ENCODE assay signal across 22 cellular contexts in the genomic region with DNA sequence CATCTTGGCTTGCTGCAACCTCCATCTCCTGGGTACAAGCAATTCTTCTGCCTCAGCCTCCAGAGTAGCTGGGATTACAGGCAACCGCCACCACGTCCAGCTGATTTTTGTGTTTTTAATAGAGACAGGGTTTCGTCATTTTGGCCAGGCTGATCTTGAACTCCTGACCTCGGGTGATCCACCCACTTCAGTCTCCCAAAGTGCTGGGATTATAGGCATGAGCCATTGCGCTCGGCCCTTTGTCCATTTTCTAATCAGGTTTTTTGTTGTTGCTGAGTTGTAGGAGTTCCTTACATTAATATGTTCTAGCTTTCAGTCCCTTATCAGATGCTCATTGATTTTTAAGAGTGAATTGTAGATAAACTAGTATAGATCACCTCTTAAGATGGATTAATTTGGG. TPM values are rescaled to one million over a fixed set of nuclear protein-coding genes. Genes with fewer than 3 reads are reported as not detected.
DNase-seq lines count a peak whose midpoint lies in the region; ATAC-seq and TF ChIP-seq lines count a peak whose summit lies in the region.
"Had no signal": no experiment of that assay in that cellular context is flagged by ENCODE, and none has a peak within 500 bp of the region (broad histone marks: within the 10 kb centered on the region; RNA-seq: fewer than 3 reads in every experiment).

No MANE protein-coding gene starts in this region.

- TF ChIP-seq RAD21 in SK-N-SH (IDR thresholded peaks at IDR 0.05; ENCODE audit: low read length): no peak

- H3K4me1 ChIP-seq in SK-N-SH (ENCODE audit: control insufficient read depth in 1 of 2, insufficient read depth in 2 of 2, low read depth in 1 of 2, low read length in 1 of 2) (no peaks in the 10 kb centered on the region), endodermal cell (ENCODE audit: control insufficient read depth, insufficient read depth, low read length) (no peaks in the 10 kb centered on the region)

- no peak for TF ChIP-seq EP300 in SK-N-SH (IDR thresholded peaks at IDR 0.05; ENCODE audit: borderline replicate concordance in 1 of 2, low read depth in 1 of 2, low read length in 1 of 2)

- H3K27ac ChIP-seq in SK-N-SH (ENCODE audit: low read depth in 2 of 2, low read length in 1 of 2) (no peak overlapping the region), endodermal cell (ENCODE audit: low read depth, low read length) (no peak overlapping the region)
- H3K27ac ChIP-seq: 22Rv1, A549, C4-2B had no signal

- H3K27ac Mint-ChIP-seq in natural killer cell (peak overlapping the region; percentile 66 to 70), endodermal cell (peak overlapping the region; percentile 40)
- no peak overlapping the region for H3K27ac Mint-ChIP-seq in natural killer cell treated with Interleukin-12 subunit alpha and Interleukin-12 subunit beta and Interleukin-15 and Interleukin-18, amount 100 ng/mL, for 72 hours

- H3K4me3 Mint-ChIP-seq in natural killer cell: no peak overlapping the region
- H3K4me3 Mint-ChIP-seq in natural killer cell treated with Interleukin-12 subunit alpha and Interleukin-12 subunit beta and Interleukin-15 and Interleukin-18, amount 100 ng/mL, for 72 hours: no peak overlapping the region
- no peak overlapping the region for H3K4me3 Mint-ChIP-seq in endodermal cell
- H3K4me3 Mint-ChIP-seq: CD4-positive, alpha-beta T cell had no signal

- ATAC-seq in SK-N-SH treated with all-trans-retinoic acid at 6 μM for 48 hours (no peak), natural killer cell (no peak)
- ATAC-seq in natural killer cell treated with Interleukin-12 subunit alpha and Interleukin-12 subunit beta and Interleukin-15 and Interleukin-18, amount 100 ng/mL, for 72 hours: no peak
- ATAC-seq: A549, HCT116, HepG2 had no signal

- peaks cover 3 to 15% of the 10 kb centered on the region in 2 experiments for H3K36me3 ChIP-seq in SK-N-SH (replicated peaks in 1 of 2; ENCODE audit: control insufficient read depth in 1 of 2, insufficient read depth in 2 of 2, low read length in 1 of 2)
- H3K36me3 ChIP-seq in endodermal cell (ENCODE audit: control insufficient read depth, insufficient read depth, low read length): peaks cover 25% of the 10 kb centered on the region

- H3K36me3 Mint-ChIP-seq in natural killer cell (no peaks in the 10 kb centered on the region), endodermal cell (ENCODE audit: low read depth) (peaks cover 21% of the 10 kb centered on the region)
- H3K36me3 Mint-ChIP-seq in natural killer cell treated with Interleukin-12 subunit alpha and Interleukin-12 subunit beta and Interleukin-15 and Interleukin-18, amount 100 ng/mL, for 72 hours: peaks cover 4% of the 10 kb centered on the region

- DNase-seq in SK-N-SH: no peak
- no peak for DNase-seq in natural killer cell
- no peak for DNase-seq in natural killer cell treated with Interleukin-12 subunit alpha and Interleukin-12 subunit beta and Interleukin-15 and Interleukin-18, amount 100 ng/mL, for 72 hours (ENCODE audit: low spot score)
- DNase-seq in endodermal cell: no peak
- DNase-seq in SW480 (ENCODE audit: low spot score): no peak
- DNase-seq in stimulated activated naive CD4-positive, alpha-beta T cell (lab: John Stamatoyannopoulos, UW): no peak
- no peak for DNase-seq in activated CD8-positive, alpha-beta memory T cell treated with anti-CD3 and anti-CD28 coated beads for 24 hours
- DNase-seq: AML-193; CD4-positive, alpha-beta T cell; DMS153; DMS79; GDM1; GOT3; H7 had no signal

- H3K9me3 Mint-ChIP-seq in natural killer cell: no peaks in the 10 kb centered on the region
- no peaks in the 10 kb centered on the region for H3K9me3 Mint-ChIP-seq in natural killer cell treated with Interleukin-12 subunit alpha and Interleukin-12 subunit beta and Interleukin-15 and Interleukin-18, amount 100 ng/mL, for 72 hours
- H3K9me3 Mint-ChIP-seq in endodermal cell: no peaks in the 10 kb centered on the region
- H3K9me3 Mint-ChIP-seq: CD4-positive, alpha-beta T cell had no signal

- POLR2A ChIA-PET in SK-N-SH (lab: Yijun Ruan, JAX): no interaction called here

- H3K4me1 Mint-ChIP-seq in natural killer cell (peaks cover 65 to 70% of the 10 kb centered on the region in 2 donors), endodermal cell (peaks cover 6% of the 10 kb centered on the region)
- peaks cover 26 to 33% of the 10 kb centered on the region in 2 donors for H3K4me1 Mint-ChIP-seq in natural killer cell treated with Interleukin-12 subunit alpha and Interleukin-12 subunit beta and Interleukin-15 and Interleukin-18, amount 100 ng/mL, for 72 hours (ENCODE audit: low read depth in 2 of 2)

- no peak overlapping the region for H3K4me2 ChIP-seq in SK-N-SH
- H3K4me2 ChIP-seq: A549 had no signal

- no peaks in the 10 kb centered on the region for H3F3A ChIP-seq in SK-N-SH (replicated peaks; ENCODE audit: insufficient read depth)

- H3K79me2 ChIP-seq in SK-N-SH (ENCODE audit: insufficient read depth): peaks cover 99% of the 10 kb centered on the region

- H3K9me2 ChIP-seq in SK-N-SH: no peaks in the 10 kb centered on the region

- 93% methylated on average over 6 of the region's 6 CpGs for WGBS in SK-N-SH (ENCODE audit: low lambda C conversion rate)
- 94 to 96% methylated on average over 4 to 6 of the region's 6 CpGs for WGBS in endodermal cell (ENCODE audit: insufficient coverage in 1 of 2, insufficient read length in 1 of 2), 2 experiments

- no peak for TF ChIP-seq CTCF in SK-N-SH (IDR thresholded peaks at IDR 0.05)
- TF ChIP-seq CTCF in natural killer cell (IDR thresholded peaks at IDR 0.05): no peak
- TF ChIP-seq CTCF in endodermal cell (conservative IDR thresholded peaks at IDR 0.05): no peak

- H3K9ac ChIP-seq in SK-N-SH (no peak overlapping the region), endodermal cell (ENCODE audit: extremely low read depth, low read length, poor library complexity, severe bottlenecking) (no peak overlapping the region)

- H3K27me3 Mint-ChIP-seq in natural killer cell (ENCODE audit: low read depth in 2 of 2) (no peaks in the 10 kb centered on the region), endodermal cell (ENCODE audit: insufficient read depth) (no peaks in the 10 kb centered on the region)
- no peaks in the 10 kb centered on the region for H3K27me3 Mint-ChIP-seq in natural killer cell treated with Interleukin-12 subunit alpha and Interleukin-12 subunit beta and Interleukin-15 and Interleukin-18, amount 100 ng/mL, for 72 hours
- H3K27me3 Mint-ChIP-seq: CD4-positive, alpha-beta T cell had no signal

- intact Hi-C loops in natural killer cell (cut with micrococcal nuclease): no loop called here

- no peaks in the 10 kb centered on the region for H3K27me3 ChIP-seq in SK-N-SH (ENCODE audit: insufficient read depth)
- no peaks in the 10 kb centered on the region for H3K27me3 ChIP-seq in endodermal cell (ENCODE audit: control insufficient read depth, insufficient read depth, low read length, poor library complexity, severe bottlenecking)

- peaks cover 93% of the 10 kb centered on the region for H4K20me1 ChIP-seq in SK-N-SH (ENCODE audit: insufficient read depth)

- H2AFZ ChIP-seq in SK-N-SH (ENCODE audit: low read depth): no peak overlapping the region

- CTCF ChIA-PET in SK-N-SH (lab: Yijun Ruan, JAX): no interaction called here

- H3K4me3 ChIP-seq in SK-N-SH (ENCODE audit: low read depth in 2 of 2, low read length in 1 of 2) (no peak overlapping the region), endodermal cell (ENCODE audit: low read length) (no peak overlapping the region)
- H3K4me3 ChIP-seq: A549 had no signal

- H3K9me3 ChIP-seq in SK-N-SH: no peaks in the 10 kb centered on the region
- H3K9me3 ChIP-seq in endodermal cell (ENCODE audit: control insufficient read depth, low read length): no peaks in the 10 kb centered on the region
- H3K9me3 ChIP-seq: A549 had no signal

TF ChIP-seq in SK-N-SH treated with all-trans-retinoic acid at 6 μM for 48 hours, 23 proteins besides CTCF, POLR2A, EP300 and RAD21:
- TF ChIP-seq CSDC2 (CRISPR knock-in tag; IDR thresholded peaks at IDR 0.05): no peak
- peak; percentile 80 for TF ChIP-seq ZFP3 (CRISPR knock-in tag; IDR thresholded peaks at IDR 0.05)

TF ChIP-seq in SK-N-SH, 30 proteins besides CTCF, POLR2A, EP300 and RAD21 (continues in another document):
- TF ChIP-seq NFIC (IDR thresholded peaks at IDR 0.05; ENCODE audit: borderline replicate concordance) (no peak), ELF1 (IDR thresholded peaks at IDR 0.05) (no peak), FOSL2 (IDR thresholded peaks at IDR 0.05; ENCODE audit: borderline replicate concordance, low read depth) (no peak), GATA2 (CRISPR knock-in tag; IDR thresholded peaks at IDR 0.05) (no peak), GABPA (IDR thresholded peaks at IDR 0.05; ENCODE audit: low read depth) (no peak)

RNA-seq across cellular contexts. Expression of a gene that starts 20.3 kb away (rescaled TPM):
- polyA plus RNA-seq in SK-N-SH (2012; rRNA removed): 26.9 and 31.0 TPM in 2 replicates
- polyA plus RNA-seq in SK-N-SH (2012; cell fraction: cytosol; rRNA removed): 33.6 and 42.5 TPM in 2 replicates
- 14.8 and 16.8 TPM in 2 replicates for polyA plus RNA-seq in SK-N-SH (2012; cell fraction: nucleus; rRNA removed)
- total RNA-seq in natural killer cell (100 to 1,000 TPM; 102 to 109 (median 102) TPM), endodermal cell (10 to 100 TPM; 74.2 to 74.9 TPM)
- total RNA-seq in natural killer cell treated with Interleukin-12 subunit alpha and Interleukin-12 subunit beta and Interleukin-15 and Interleukin-18, amount 100 ng/mL, for 72 hours: 10 to 100 TPM; 59.0 to 68.9 TPM
- 74.5 TPM for polyA plus RNA-seq in endodermal cell (2013, experiment 1 of 2)
- polyA plus RNA-seq in endodermal cell (2013, experiment 2 of 2): 65.5 TPM

RNA-seq across cellular contexts. Expression of a gene that starts 33.2 kb away (rescaled TPM):
- 0.50 and 0.58 TPM in 2 replicates for polyA plus RNA-seq in SK-N-SH (2012; rRNA removed)
- 0.59 and 0.94 TPM in 2 replicates for polyA plus RNA-seq in SK-N-SH (2012; cell fraction: cytosol; rRNA removed)
- 0.87 and 1.4 TPM in 2 replicates for polyA plus RNA-seq in SK-N-SH (2012; cell fraction: nucleus; rRNA removed)
- 1 to 10 TPM in 1 of 3 donors, under 1 TPM in 1, not detected in 1; 0.68 to 4.9 TPM for total RNA-seq in natural killer cell
- under 1 TPM in 1 of 2 donors, not detected in 1; 0.78 TPM for total RNA-seq in natural killer cell treated with Interleukin-12 subunit alpha and Interleukin-12 subunit beta and Interleukin-15 and Interleukin-18, amount 100 ng/mL, for 72 hours
- total RNA-seq in endodermal cell: 1 to 10 TPM; 1.3 to 2.7 TPM
- polyA plus RNA-seq in endodermal cell (2013, experiment 1 of 2): 2.3 TPM
- 2.6 TPM for polyA plus RNA-seq in endodermal cell (2013, experiment 2 of 2)
- total RNA-seq: Daoy had no signal

RNA-seq across cellular contexts. Expression of a gene that starts 44.9 kb away (rescaled TPM):
- polyA plus RNA-seq in SK-N-SH (2012; rRNA removed): not detected in 2 replicates
- polyA plus RNA-seq in SK-N-SH (2012; cell fraction: cytosol; rRNA removed): not detected in 2 replicates
- not detected in 2 replicates for polyA plus RNA-seq in SK-N-SH (2012; cell fraction: nucleus; rRNA removed)
- total RNA-seq in natural killer cell (not detected), endodermal cell (not detected)
- total RNA-seq in natural killer cell treated with Interleukin-12 subunit alpha and Interleukin-12 subunit beta and Interleukin-15 and Interleukin-18, amount 100 ng/mL, for 72 hours: not detected
- polyA plus RNA-seq in endodermal cell (2013, experiment 1 of 2): not detected
- polyA plus RNA-seq in endodermal cell (2013, experiment 2 of 2): not detected
- total RNA-seq: CD4-positive, alpha-beta T cell; Daoy; H7; HepG2 had no signal
- polyA plus RNA-seq: A549, BJ, HepG2 had no signal

Comparison
In these comparisons a context has a peak if more than half of its experiments do, and no peak if none do; other contexts are left out.
1. H3K27ac Mint-ChIP-seq: peak in natural killer cell (2 of 2) and endodermal cell (single experiment); none in natural killer cell treated with Interleukin-12 subunit alpha and Interleukin-12 subunit beta and Interleukin-15 and Interleukin-18, amount 100 ng/mL, for 72 hours (0 of 2).